In the genomic region with DNA sequence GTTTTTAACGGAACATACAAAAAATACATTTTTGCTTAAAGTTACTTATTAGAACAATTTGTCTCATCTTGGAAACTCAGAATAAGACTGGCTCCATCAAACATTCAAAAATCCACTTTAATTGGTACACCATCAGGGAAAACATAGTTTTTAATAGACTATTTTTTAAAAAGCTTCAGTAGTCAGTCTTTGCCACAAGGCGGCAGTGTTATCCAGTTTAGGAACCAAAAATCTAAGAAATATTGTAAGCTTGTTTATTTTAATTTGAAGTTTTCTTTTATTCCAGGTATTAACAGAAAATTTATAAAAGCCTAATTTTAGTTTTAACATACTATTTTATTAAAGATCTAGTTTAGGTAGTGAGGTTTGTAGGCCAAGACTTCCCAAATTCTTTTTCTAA, we compare ENCODE assay signal across 9 cellular contexts.
DNase-seq lines count a peak whose midpoint lies in the region; ATAC-seq and TF ChIP-seq lines count a peak whose summit lies in the region.
"Had no signal": no experiment of that assay in that cellular context is flagged by ENCODE, and none has a peak within 500 bp of the region (broad histone marks: within the 10 kb centered on the region; RNA-seq: fewer than 3 reads in every experiment).

No MANE protein-coding gene starts in this region.

- H3K27me3 ChIP-seq in SK-N-SH (ENCODE audit: insufficient read depth) (no peaks in the 10 kb centered on the region), esophagus muscularis mucosa (no peaks in the 10 kb centered on the region), testis (no peaks in the 10 kb centered on the region)
- H3K27me3 ChIP-seq: SJCRH30 had no signal

- no peaks in the 10 kb centered on the region for H3F3A ChIP-seq in SK-N-SH (replicated peaks; ENCODE audit: insufficient read depth)

- H4K20me1 ChIP-seq in SK-N-SH (ENCODE audit: insufficient read depth) = no peaks in the 10 kb centered on the region

- H3K4me3 ChIP-seq in SK-N-SH (ENCODE audit: low read depth in 2 of 2, low read length in 1 of 2) (no peak overlapping the region; a peak in 1 of 4 replicates), esophagus muscularis mucosa (no peak overlapping the region), testis (no peak overlapping the region)
- H3K4me3 ChIP-seq: SJCRH30 had no signal

- no peak overlapping the region for H2AFZ ChIP-seq in SK-N-SH (ENCODE audit: low read depth)

- WGBS in SK-N-SH (ENCODE audit: low lambda C conversion rate) = 23% methylated on average over 2 of the region's 2 CpGs
- 23% methylated on average over 2 of the region's 2 CpGs for WGBS in esophagus muscularis mucosa
- WGBS in testis, 2 donors = 42 to 46% methylated on average over 2 of the region's 2 CpGs

- no peak for TF ChIP-seq EP300 in SK-N-SH (IDR thresholded peaks at IDR 0.05; ENCODE audit: borderline replicate concordance in 1 of 2, low read depth in 1 of 2, low read length in 1 of 2)
- TF ChIP-seq EP300 in esophagus muscularis mucosa (IDR thresholded peaks at IDR 0.05) = no peak

- TF ChIP-seq CTCF in SK-N-SH (IDR thresholded peaks at IDR 0.05) (peak; percentile 89), esophagus muscularis mucosa (IDR thresholded peaks at IDR 0.05) (peak; percentile 44 to 57 (median 54)), testis (IDR thresholded peaks at IDR 0.05) (peak; percentile 33 to 63 (median 43))

- ATAC-seq in SK-N-SH treated with all-trans-retinoic acid at 6 μM for 48 hours = no peak
- ATAC-seq in GM18519 (IDR thresholded peaks at IDR 0.05; ENCODE audit: low FRiP score, unreplicated experiment) = no peak

- no peaks in the 10 kb centered on the region for H3K36me3 ChIP-seq in SK-N-SH (replicated peaks in 1 of 2; ENCODE audit: control insufficient read depth in 1 of 2, insufficient read depth in 2 of 2, low read length in 1 of 2)
- H3K36me3 ChIP-seq in esophagus muscularis mucosa = no peaks in the 10 kb centered on the region
- H3K36me3 ChIP-seq in testis (ENCODE audit: low read depth, missing control alignments) = no peaks in the 10 kb centered on the region
- H3K36me3 ChIP-seq: SJCRH30 had no signal

- no peaks in the 10 kb centered on the region for H3K9me2 ChIP-seq in SK-N-SH

- H3K4me2 ChIP-seq in SK-N-SH = no peak overlapping the region

- TF ChIP-seq POLR2A in esophagus muscularis mucosa (IDR thresholded peaks at IDR 0.05; ENCODE audit: low read depth) = no peak
- no peak for TF ChIP-seq POLR2A in testis (IDR thresholded peaks at IDR 0.05)

- H3K9me3 ChIP-seq in SK-N-SH (no peaks in the 10 kb centered on the region), esophagus muscularis mucosa (no peaks in the 10 kb centered on the region), testis (no peaks in the 10 kb centered on the region)
- H3K9me3 ChIP-seq: SJCRH30 had no signal

- DNase-seq in SK-N-SH (peak; percentile 4), NCI-H69 (lab: John Stamatoyannopoulos, UW) (peak; percentile 7), esophagus muscularis mucosa (ENCODE audit: extremely low spot score) (no peak), testis (peak; percentile 15), cerebellum (ENCODE audit: low spot score) (no peak)
- DNase-seq in stimulated activated CD4-positive, alpha-beta T cell treated with anti-CD3 and anti-CD28 coated beads, Interleukin-4, amount 100 ng/mL, for 4 hours = no peak

- intact Hi-C loops in esophagus muscularis mucosa (cut with DNase I) = loop anchor here (5.0 kb wide), 1 partner anchor 436 kb away; no protein-coding TSS in a partner anchor
- intact Hi-C loops in testis (cut with DNase I; ENCODE audit: low total_unique reads) = loop anchor here (10.0 kb wide), 1 partner anchor 433 kb away; no protein-coding TSS in a partner anchor

- H3K79me2 ChIP-seq in SK-N-SH (ENCODE audit: insufficient read depth) = no peaks in the 10 kb centered on the region

- CTCF ChIA-PET in SK-N-SH (lab: Yijun Ruan, JAX) = interaction anchor here (0.6 to 3.4 kb wide), 16 partner anchors 11 to 434 kb away, joined by 3 to 21 read pairs (median 3); no protein-coding TSS in a partner anchor

- TF ChIP-seq RAD21 in SK-N-SH (IDR thresholded peaks at IDR 0.05; ENCODE audit: low read length) = peak; percentile 69

- no peak overlapping the region for H3K9ac ChIP-seq in SK-N-SH

- H3K4me1 ChIP-seq in SK-N-SH (ENCODE audit: control insufficient read depth in 1 of 2, insufficient read depth in 2 of 2, low read depth in 1 of 2, low read length in 1 of 2) (no peaks in the 10 kb centered on the region), esophagus muscularis mucosa (no peaks in the 10 kb centered on the region), testis (no peaks in the 10 kb centered on the region)
- H3K4me1 ChIP-seq: SJCRH30 had no signal

- POLR2A ChIA-PET in SK-N-SH (lab: Yijun Ruan, JAX) = no interaction called here

- H3K27ac ChIP-seq in SK-N-SH (ENCODE audit: low read depth in 2 of 2, low read length in 1 of 2) = no peak overlapping the region
- no peak overlapping the region for H3K27ac ChIP-seq in esophagus muscularis mucosa (replicated peaks in 1 of 4)
- H3K27ac ChIP-seq in testis = no peak overlapping the region
- H3K27ac ChIP-seq: SJCRH30 had no signal

TF ChIP-seq in SK-N-SH, 30 proteins besides CTCF, POLR2A, EP300 and RAD21:
- TF ChIP-seq GATA2 (CRISPR knock-in tag; IDR thresholded peaks at IDR 0.05) = no peak
- no peak for TF ChIP-seq RFX5 (IDR thresholded peaks at IDR 0.05; ENCODE audit: low read length)
- no peak for TF ChIP-seq EZH2phosphoT487 (IDR thresholded peaks at IDR 0.05; ENCODE audit: borderline replicate concordance, low read depth)
- no peak for TF ChIP-seq JUND (IDR thresholded peaks at IDR 0.05)
- TF ChIP-seq SMC3 (IDR thresholded peaks at IDR 0.05; ENCODE audit: low read depth, low read length) = peak; percentile 42

TF ChIP-seq in SK-N-SH treated with all-trans-retinoic acid at 6 μM for 48 hours, 23 proteins besides CTCF, POLR2A, EP300 and RAD21:
- no peak for TF ChIP-seq OSR1 (CRISPR knock-in tag; IDR thresholded peaks at IDR 0.05)
- TF ChIP-seq, protein P1, sequence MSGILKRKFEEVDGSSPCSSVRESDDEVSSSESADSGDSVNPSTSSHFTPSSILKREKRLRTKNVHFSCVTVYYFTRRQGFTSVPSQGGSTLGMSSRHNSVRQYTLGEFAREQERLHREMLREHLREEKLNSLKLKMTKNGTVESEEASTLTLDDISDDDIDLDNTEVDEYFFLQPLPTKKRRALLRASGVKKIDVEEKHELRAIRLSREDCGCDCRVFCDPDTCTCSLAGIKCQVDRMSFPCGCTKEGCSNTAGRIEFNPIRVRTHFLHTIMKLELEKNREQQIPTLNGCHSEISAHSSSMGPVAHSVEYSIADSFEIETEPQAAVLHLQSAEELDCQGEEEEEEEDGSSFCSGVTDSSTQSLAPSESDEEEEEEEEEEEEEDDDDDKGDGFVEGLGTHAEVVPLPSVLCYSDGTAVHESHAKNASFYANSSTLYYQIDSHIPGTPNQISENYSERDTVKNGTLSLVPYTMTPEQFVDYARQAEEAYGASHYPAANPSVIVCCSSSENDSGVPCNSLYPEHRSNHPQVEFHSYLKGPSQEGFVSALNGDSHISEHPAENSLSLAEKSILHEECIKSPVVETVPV (CRISPR knock-in tag; IDR thresholded peaks at IDR 0.05) = no peak

Comparison
In these comparisons a context has a peak if more than half of its experiments do, and no peak if none do; other contexts are left out.
1. DNase-seq: peak in SK-N-SH (single experiment), NCI-H69 (single experiment) and testis (single experiment); none in esophagus muscularis mucosa (single experiment), stimulated activated CD4-positive, alpha-beta T cell treated with anti-CD3 and anti-CD28 coated beads, Interleukin-4, amount 100 ng/mL, for 4 hours (0 of 2) and cerebellum (single experiment).
2. Peak in every context shown above with its lines, with median percentiles within 50 percentile points of each other: CTCF ChIP-seq.